ENCODE assay signal across 27 cellular contexts in genomic region chr2:37842732-37843353, GRCh38.
"Had no signal": no experiment of that assay in that cellular context is flagged by ENCODE, and none has a peak within 500 bp of the region (broad histone marks: within the 10 kb centered on the region; RNA-seq: fewer than 3 reads in every experiment).

No MANE protein-coding gene starts in this region.

- H3K27ac Mint-ChIP-seq: activated B cell treated with CpG ODN at 0.5 μM for 24 hours; activated CD8-positive, alpha-beta T cell treated with anti-CD3 and anti-CD28 coated beads for 36 hours; activated T-helper 17 cell treated with anti-CD3 and anti-CD28 coated beads, Interleukin-2, amount 50 U/mL, for 72 hours; nephron progenitor cell; T-cell had no signal

- H3K4me3 ChIP-seq: breast epithelium, esophagus squamous epithelium, left lung, lower lobe of right lung, ovary, sigmoid colon, tibial nerve had no signal

- ATAC-seq: activated CD8-positive, alpha-beta T cell treated with anti-CD3 and anti-CD28 coated beads for 36 hours; activated T-cell treated with anti-CD3 and anti-CD28 coated beads, Interleukin-2, amount 50 U/mL, for 4 hours; activated T-helper 17 cell treated with anti-CD3 and anti-CD28 coated beads, Interleukin-2, amount 50 U/mL, for 72 hours; left lung; lower lobe of right lung; T-cell had no signal

- H3K4me1 ChIP-seq: breast epithelium, esophagus squamous epithelium, left lung, lower lobe of right lung had no signal

- H3K4me3 Mint-ChIP-seq: activated B cell treated with CpG ODN at 0.5 μM for 24 hours; activated CD8-positive, alpha-beta T cell treated with anti-CD3 and anti-CD28 coated beads for 36 hours; activated T-cell treated with anti-CD3 and anti-CD28 coated beads, Interleukin-2, amount 50 U/mL, for 4 hours; activated T-helper 17 cell treated with anti-CD3 and anti-CD28 coated beads, Interleukin-2, amount 50 U/mL, for 72 hours; nephron progenitor cell; T-cell had no signal

- H3K4me1 Mint-ChIP-seq: activated B cell treated with CpG ODN at 0.5 μM for 24 hours; activated T-helper 17 cell treated with anti-CD3 and anti-CD28 coated beads, Interleukin-2, amount 50 U/mL, for 72 hours; T-cell had no signal

- H3K27me3 ChIP-seq: breast epithelium, left lung, neutrophil, ovary, sigmoid colon, tibial nerve had no signal

- H3K36me3 ChIP-seq: breast epithelium, esophagus squamous epithelium, left lung, lower lobe of right lung, neutrophil, ovary, sigmoid colon, tibial nerve had no signal

- DNase-seq: activated B cell treated with CpG ODN at 0.5 μM for 24 hours; activated CD4-positive, alpha-beta T cell treated with anti-CD3 and anti-CD28 coated beads, Interleukin-2, amount 50 U/mL, for 1 hour; activated CD8-positive, alpha-beta T cell treated with anti-CD3 and anti-CD28 coated beads for 36 hours; activated gamma-delta T cell treated with Interleukin-2 at 50 U/mL for 16 hours; activated naive CD4-positive, alpha-beta T cell treated with anti-CD3 and anti-CD28 coated beads, Interleukin-2, amount 50 U/mL, for 16 hours; activated T-cell treated with anti-CD3 and anti-CD28 coated beads, Interleukin-2, amount 50 U/mL, for 4 hours; central memory CD4-positive, alpha-beta T cell; dermis blood vessel endothelial cell; effector CD8-positive, alpha-beta T cell; esophagus squamous epithelium; left lung; lower lobe of right lung; nephron progenitor cell; ovary; sigmoid colon; small intestine; stimulated activated CD4-positive, alpha-beta T cell treated with anti-CD3 and anti-CD28 coated beads, Interleukin-1b, Interleukin-23, amount 100 ng/mL, for 48 hours; stimulated activated CD4-positive, alpha-beta T cell treated with anti-CD3 and anti-CD28 coated beads, Interleukin-4, amount 100 ng/mL, for 4 hours; stimulated activated CD8-positive, alpha-beta memory T cell treated with anti-CD3 and anti-CD28 coated beads, Interleukin-4, amount 100 ng/mL, for 48 hours; stimulated activated naive CD4-positive, alpha-beta T cell; T-cell had no signal

- H3K36me3 Mint-ChIP-seq: T-cell had no signal

- H3K9me3 ChIP-seq: breast epithelium, esophagus squamous epithelium, left lung, lower lobe of right lung, neutrophil, ovary, sigmoid colon, tibial nerve had no signal

- H3K27me3 Mint-ChIP-seq: progenitor cell of endocrine pancreas had no signal

- H3K27ac ChIP-seq: breast epithelium, epithelial cell of prostate, esophagus squamous epithelium, left lung, lower lobe of right lung, neutrophil, ovary, tibial nerve had no signal

- H3K9me3 Mint-ChIP-seq: activated B cell treated with CpG ODN at 0.5 μM for 24 hours; activated CD8-positive, alpha-beta T cell treated with anti-CD3 and anti-CD28 coated beads for 36 hours; activated T-cell treated with anti-CD3 and anti-CD28 coated beads, Interleukin-2, amount 50 U/mL, for 4 hours; activated T-helper 17 cell treated with anti-CD3 and anti-CD28 coated beads, Interleukin-2, amount 50 U/mL, for 72 hours; T-cell had no signal
